In genomic region chr15:89087830-89088604, GRCh38 we compare ENCODE assay signal across 1 cellular context.
TF ChIP-seq lines count a peak whose summit lies in the region.

ABHD2 (plus strand) TSS chr15:89088456; CDS start chr15:89116328, 27,872 bp downstream.

TF ChIP-seq in HepG2, 621 proteins besides CTCF, POLR2A, EP300 and RAD21 (continued from another document and continues in another):
- TF ChIP-seq, protein P1, sequence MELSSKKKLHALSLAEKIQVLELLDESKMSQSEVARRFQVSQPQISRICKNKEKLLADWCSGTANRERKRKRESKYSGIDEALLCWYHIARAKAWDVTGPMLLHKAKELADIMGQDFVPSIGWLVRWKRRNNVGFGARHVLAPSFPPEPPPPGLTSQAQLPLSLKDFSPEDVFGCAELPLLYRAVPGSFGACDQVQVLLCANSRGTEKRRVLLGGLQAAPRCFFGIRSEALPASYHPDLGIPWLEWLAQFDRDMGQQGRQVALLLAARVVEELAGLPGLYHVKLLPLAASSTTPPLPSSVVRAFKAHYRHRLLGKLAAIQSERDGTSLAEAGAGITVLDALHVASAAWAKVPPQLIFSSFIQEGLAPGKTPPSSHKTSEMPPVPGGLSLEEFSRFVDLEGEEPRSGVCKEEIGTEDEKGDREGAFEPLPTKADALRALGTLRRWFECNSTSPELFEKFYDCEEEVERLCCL (CRISPR knock-in tag; IDR thresholded peaks at IDR 0.05; ENCODE audit: borderline replicate concordance), result no peak
- no peak for TF ChIP-seq ZC3H13 (CRISPR knock-in tag; IDR thresholded peaks at IDR 0.05)
- no peak for TF ChIP-seq RBM39 (IDR thresholded peaks at IDR 0.05; ENCODE audit: low read depth, low read length, poor library complexity, severe bottlenecking)
- TF ChIP-seq ZNF660 (CRISPR knock-in tag; IDR thresholded peaks at IDR 0.05; ENCODE audit: borderline replicate concordance, low read depth), result no peak
- TF ChIP-seq ZBTB8A (CRISPR knock-in tag; IDR thresholded peaks at IDR 0.05; ENCODE audit: borderline replicate concordance, low read depth), result no peak
- no peak for TF ChIP-seq ZNF646 (CRISPR knock-in tag; IDR thresholded peaks at IDR 0.05)
- TF ChIP-seq, protein P2, sequence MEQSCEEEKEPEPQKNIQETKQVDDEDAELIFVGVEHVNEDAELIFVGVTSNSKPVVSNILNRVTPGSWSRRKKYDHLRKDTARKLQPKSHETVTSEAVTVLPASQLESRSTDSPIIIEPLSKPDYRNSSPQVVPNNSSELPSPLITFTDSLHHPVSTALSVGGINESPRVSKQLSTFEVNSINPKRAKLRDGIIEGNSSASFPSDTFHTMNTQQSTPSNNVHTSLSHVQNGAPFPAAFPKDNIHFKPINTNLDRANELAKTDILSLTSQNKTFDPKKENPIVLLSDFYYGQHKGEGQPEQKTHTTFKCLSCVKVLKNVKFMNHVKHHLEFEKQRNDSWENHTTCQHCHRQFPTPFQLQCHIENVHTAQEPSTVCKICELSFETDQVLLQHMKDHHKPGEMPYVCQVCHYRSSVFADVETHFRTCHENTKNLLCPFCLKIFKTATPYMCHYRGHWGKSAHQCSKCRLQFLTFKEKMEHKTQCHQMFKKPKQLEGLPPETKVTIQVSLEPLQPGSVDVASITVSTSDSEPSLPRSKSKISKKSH (CRISPR knock-in tag; IDR thresholded peaks at IDR 0.05; ENCODE audit: borderline replicate concordance), result no peak
- no peak for TF ChIP-seq MLXIP (CRISPR knock-in tag; IDR thresholded peaks at IDR 0.05; ENCODE audit: borderline replicate concordance)
- no peak for TF ChIP-seq ZIK1 (CRISPR knock-in tag; IDR thresholded peaks at IDR 0.05; ENCODE audit: borderline replicate concordance, low read depth)
- TF ChIP-seq, protein P3, sequence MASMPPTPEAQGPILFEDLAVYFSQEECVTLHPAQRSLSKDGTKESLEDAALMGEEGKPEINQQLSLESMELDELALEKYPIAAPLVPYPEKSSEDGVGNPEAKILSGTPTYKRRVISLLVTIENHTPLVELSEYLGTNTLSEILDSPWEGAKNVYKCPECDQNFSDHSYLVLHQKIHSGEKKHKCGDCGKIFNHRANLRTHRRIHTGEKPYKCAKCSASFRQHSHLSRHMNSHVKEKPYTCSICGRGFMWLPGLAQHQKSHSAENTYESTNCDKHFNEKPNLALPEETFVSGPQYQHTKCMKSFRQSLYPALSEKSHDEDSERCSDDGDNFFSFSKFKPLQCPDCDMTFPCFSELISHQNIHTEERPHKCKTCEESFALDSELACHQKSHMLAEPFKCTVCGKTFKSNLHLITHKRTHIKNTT (CRISPR knock-in tag; IDR thresholded peaks at IDR 0.05), result no peak
- TF ChIP-seq ZNF501 (CRISPR knock-in tag; IDR thresholded peaks at IDR 0.05), result peak; percentile 63
- no peak for TF ChIP-seq MIER3 (CRISPR knock-in tag; IDR thresholded peaks at IDR 0.05; ENCODE audit: borderline replicate concordance)
- no peak for TF ChIP-seq ZNF263 (CRISPR knock-in tag; IDR thresholded peaks at IDR 0.05)
- TF ChIP-seq, protein P4, sequence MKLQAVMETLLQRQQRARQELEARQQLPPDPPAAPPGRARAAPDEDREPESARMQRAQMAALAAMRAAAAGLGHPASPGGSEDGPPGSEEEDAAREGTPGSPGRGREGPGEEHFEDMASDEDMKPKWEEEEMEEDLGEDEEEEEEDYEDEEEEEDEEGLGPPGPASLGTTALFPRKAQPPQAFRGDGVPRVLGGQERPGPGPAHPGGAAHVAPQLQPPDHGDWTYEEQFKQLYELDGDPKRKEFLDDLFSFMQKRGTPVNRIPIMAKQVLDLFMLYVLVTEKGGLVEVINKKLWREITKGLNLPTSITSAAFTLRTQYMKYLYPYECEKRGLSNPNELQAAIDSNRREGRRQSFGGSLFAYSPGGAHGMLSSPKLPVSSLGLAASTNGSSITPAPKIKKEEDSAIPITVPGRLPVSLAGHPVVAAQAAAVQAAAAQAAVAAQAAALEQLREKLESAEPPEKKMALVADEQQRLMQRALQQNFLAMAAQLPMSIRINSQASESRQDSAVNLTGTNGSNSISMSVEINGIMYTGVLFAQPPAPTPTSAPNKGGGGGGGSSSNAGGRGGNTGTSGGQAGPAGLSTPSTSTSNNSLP (IDR thresholded peaks at IDR 0.05; ENCODE audit: low read depth, low read length), result peak; percentile 81
- no peak for TF ChIP-seq KDM5A (IDR thresholded peaks at IDR 0.05; ENCODE audit: borderline replicate concordance, low read length)
- TF ChIP-seq, protein P5, sequence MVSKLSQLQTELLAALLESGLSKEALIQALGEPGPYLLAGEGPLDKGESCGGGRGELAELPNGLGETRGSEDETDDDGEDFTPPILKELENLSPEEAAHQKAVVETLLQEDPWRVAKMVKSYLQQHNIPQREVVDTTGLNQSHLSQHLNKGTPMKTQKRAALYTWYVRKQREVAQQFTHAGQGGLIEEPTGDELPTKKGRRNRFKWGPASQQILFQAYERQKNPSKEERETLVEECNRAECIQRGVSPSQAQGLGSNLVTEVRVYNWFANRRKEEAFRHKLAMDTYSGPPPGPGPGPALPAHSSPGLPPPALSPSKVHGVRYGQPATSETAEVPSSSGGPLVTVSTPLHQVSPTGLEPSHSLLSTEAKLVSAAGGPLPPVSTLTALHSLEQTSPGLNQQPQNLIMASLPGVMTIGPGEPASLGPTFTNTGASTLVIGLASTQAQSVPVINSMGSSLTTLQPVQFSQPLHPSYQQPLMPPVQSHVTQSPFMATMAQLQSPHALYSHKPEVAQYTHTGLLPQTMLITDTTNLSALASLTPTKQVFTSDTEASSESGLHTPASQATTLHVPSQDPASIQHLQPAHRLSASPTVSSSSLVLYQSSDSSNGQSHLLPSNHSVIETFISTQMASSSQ (IDR thresholded peaks at IDR 0.05; ENCODE audit: low read depth), result no peak
- TF ChIP-seq, protein P5 (CRISPR knock-in tag; IDR thresholded peaks at IDR 0.05; ENCODE audit: borderline replicate concordance), result no peak
- no peak for TF ChIP-seq ZNF784 (CRISPR knock-in tag; IDR thresholded peaks at IDR 0.05; ENCODE audit: borderline replicate concordance)
- peak; percentile 20; the same call in 1 of the 2 replicates for TF ChIP-seq GMEB1 (CRISPR knock-in tag; IDR thresholded peaks at IDR 0.05; ENCODE audit: borderline replicate concordance)
- 0 out of 2 replicates have a peak, but pooled peaks have one; percentile 16 for TF ChIP-seq ZNF335 (CRISPR knock-in tag; IDR thresholded peaks at IDR 0.05)
- 0 out of 2 replicates have a peak, but pooled peaks have one; percentile 36 for TF ChIP-seq MEIS2 (CRISPR knock-in tag; IDR thresholded peaks at IDR 0.05)
- no peak for TF ChIP-seq ZNF562 (CRISPR knock-in tag; IDR thresholded peaks at IDR 0.05; ENCODE audit: borderline replicate concordance)
- TF ChIP-seq, protein P6, sequence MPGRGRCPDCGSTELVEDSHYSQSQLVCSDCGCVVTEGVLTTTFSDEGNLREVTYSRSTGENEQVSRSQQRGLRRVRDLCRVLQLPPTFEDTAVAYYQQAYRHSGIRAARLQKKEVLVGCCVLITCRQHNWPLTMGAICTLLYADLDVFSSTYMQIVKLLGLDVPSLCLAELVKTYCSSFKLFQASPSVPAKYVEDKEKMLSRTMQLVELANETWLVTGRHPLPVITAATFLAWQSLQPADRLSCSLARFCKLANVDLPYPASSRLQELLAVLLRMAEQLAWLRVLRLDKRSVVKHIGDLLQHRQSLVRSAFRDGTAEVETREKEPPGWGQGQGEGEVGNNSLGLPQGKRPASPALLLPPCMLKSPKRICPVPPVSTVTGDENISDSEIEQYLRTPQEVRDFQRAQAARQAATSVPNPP (CRISPR knock-in tag; IDR thresholded peaks at IDR 0.05), result no peak
- no peak for TF ChIP-seq FLYWCH1 (CRISPR knock-in tag; IDR thresholded peaks at IDR 0.05)
- TF ChIP-seq ZNF746 (CRISPR knock-in tag; IDR thresholded peaks at IDR 0.05), result peak; percentile 75; the same call in 1 of the 2 replicates
- no peak; the same call in 1 of the 2 replicates for TF ChIP-seq ZNF777 (CRISPR knock-in tag; IDR thresholded peaks at IDR 0.05)
- no peak for TF ChIP-seq SYNCRIP (IDR thresholded peaks at IDR 0.05; ENCODE audit: insufficient read depth, low read depth, low read length)
- TF ChIP-seq TOPORS (CRISPR knock-in tag; IDR thresholded peaks at IDR 0.05), result no peak
- no peak for TF ChIP-seq ZNF616 (CRISPR knock-in tag; IDR thresholded peaks at IDR 0.05; ENCODE audit: low read depth)
- no peak for TF ChIP-seq AKAP8 (CRISPR knock-in tag; IDR thresholded peaks at IDR 0.05)
- no peak for TF ChIP-seq ASH2L (IDR thresholded peaks at IDR 0.05; ENCODE audit: insufficient read length, low read depth, low read length)
